Comparison of ENCODE assay signal across 11 cellular contexts in genomic region chr11:132024587-132025295, GRCh38.
DNase-seq lines count a peak whose midpoint lies in the region; ATAC-seq and TF ChIP-seq lines count a peak whose summit lies in the region.
"Had no signal": no experiment of that assay in that cellular context is flagged by ENCODE, and none has a peak within 500 bp of the region (broad histone marks: within the 10 kb centered on the region; RNA-seq: fewer than 3 reads in every experiment).

No MANE protein-coding gene starts in this region.

- TF ChIP-seq CTCF in fibroblast of mammary gland (conservative IDR thresholded peaks at IDR 0.05; ENCODE audit: control insufficient read depth, insufficient read depth, low read depth, low read length): no peak

- DNase-seq in A172 (ENCODE audit: low spot score) (peak; percentile 85), M059J (ENCODE audit: low read depth) (peak; percentile 82), fibroblast of mammary gland (ENCODE audit: low read depth) (peak; percentile 74), mesenteric fat pad (ENCODE audit: low spot score) (no peak), KBM-7 (no peak), iPS-NIHi7 (ENCODE audit: extremely low spot score) (no peak)
- DNase-seq: Kasumi-1, ovary had no signal

- in situ Hi-C loops in KBM-7 (cut with MboI; ENCODE audit: low pct_unique_long_range_greater_than_20kb, low sequenced_read_pairs): no loop called here

- H3K4me3 ChIP-seq in fibroblast of mammary gland (ENCODE audit: control insufficient read depth, low read depth, low read length): no peak overlapping the region
- H3K4me3 ChIP-seq: A549, ovary had no signal

- ATAC-seq in GM19324 (IDR thresholded peaks at IDR 0.05; ENCODE audit: low FRiP score, unreplicated experiment) (peak; percentile 75), GM21529 (IDR thresholded peaks at IDR 0.05; ENCODE audit: unreplicated experiment) (no peak)
- ATAC-seq: A549 had no signal

Comparison
In these comparisons a context has a peak if more than half of its experiments do, and no peak if none do; other contexts are left out.
1. DNase-seq: peak in A172 (single experiment), M059J (single experiment) and fibroblast of mammary gland (single experiment); none in mesenteric fat pad (single experiment), KBM-7 (single experiment) and iPS-NIHi7 (single experiment).